Comparison of ENCODE assay signal across 10 cellular contexts in genomic region chr11:13883042-13883441, GRCh38.
A peak's percentile ranks its signal among the peaks of the same experiment; 100 is the strongest.
DNase-seq lines count a peak whose midpoint lies in the region; ATAC-seq lines count a peak whose summit lies in the region.
"Had no signal": no experiment of that assay in that cellular context is flagged by ENCODE, and none has a peak within 500 bp of the region (broad histone marks: within the 10 kb centered on the region; RNA-seq: fewer than 3 reads in every experiment).

No MANE protein-coding gene starts in this region.

- no peak overlapping the region for H3K27ac Mint-ChIP-seq in activated T-helper 17 cell treated with anti-CD3 and anti-CD28 coated beads, Interleukin-2, amount 50 U/mL, for 72 hours
- H3K27ac Mint-ChIP-seq: activated naive CD8-positive, alpha-beta T cell treated with anti-CD3 and anti-CD28 coated beads, Interleukin-2, amount 10 ng/mL, durations not matched to agents 7 days and 5 days had no signal

- H3K9me3 Mint-ChIP-seq in activated T-helper 17 cell treated with anti-CD3 and anti-CD28 coated beads, Interleukin-2, amount 50 U/mL, for 72 hours = peaks cover 4% of the 10 kb centered on the region

- no peaks in the 10 kb centered on the region for H3K27me3 Mint-ChIP-seq in activated T-helper 17 cell treated with anti-CD3 and anti-CD28 coated beads, Interleukin-2, amount 50 U/mL, for 72 hours
- H3K27me3 Mint-ChIP-seq: activated naive CD8-positive, alpha-beta T cell treated with anti-CD3 and anti-CD28 coated beads, Interleukin-2, amount 10 ng/mL, durations not matched to agents 7 days and 5 days had no signal

- no peaks in the 10 kb centered on the region for H3K36me3 Mint-ChIP-seq in activated T-helper 17 cell treated with anti-CD3 and anti-CD28 coated beads, Interleukin-2, amount 50 U/mL, for 72 hours (ENCODE audit: low read depth)

- H3K4me1 Mint-ChIP-seq in activated T-helper 17 cell treated with anti-CD3 and anti-CD28 coated beads, Interleukin-2, amount 50 U/mL, for 72 hours = peaks cover 11% of the 10 kb centered on the region

- DNase-seq in DMS153 (lab: John Stamatoyannopoulos, UW) (peak; percentile 66), anterior cingulate cortex (lab: John Stamatoyannopoulos, UW) (no peak), DMS114 treated with DMSO at 0.1 percent for 48 hours (lab: John Stamatoyannopoulos, UW; ENCODE audit: unreplicated experiment) (no peak)
- DNase-seq: activated naive CD8-positive, alpha-beta T cell treated with anti-CD3 and anti-CD28 coated beads, Interleukin-2, amount 10 ng/mL, durations not matched to agents 7 days and 5 days; C1 segment of cervical spinal cord had no signal

- H3K4me3 Mint-ChIP-seq in activated T-helper 17 cell treated with anti-CD3 and anti-CD28 coated beads, Interleukin-2, amount 50 U/mL, for 72 hours = no peak overlapping the region
- H3K4me3 Mint-ChIP-seq: activated naive CD8-positive, alpha-beta T cell treated with anti-CD3 and anti-CD28 coated beads, Interleukin-2, amount 10 ng/mL, durations not matched to agents 7 days and 5 days had no signal

- ATAC-seq in GM18907 (IDR thresholded peaks at IDR 0.05; ENCODE audit: unreplicated experiment) (peak; percentile 87), HG03175 (IDR thresholded peaks at IDR 0.05; ENCODE audit: unreplicated experiment) (peak; percentile 68), GM19452 (IDR thresholded peaks at IDR 0.05; ENCODE audit: unreplicated experiment) (no peak), HG02763 (IDR thresholded peaks at IDR 0.05; ENCODE audit: unreplicated experiment) (no peak)
- ATAC-seq in activated T-helper 17 cell treated with anti-CD3 and anti-CD28 coated beads, Interleukin-2, amount 50 U/mL, for 72 hours (replicated peaks) = peak; percentile 68

Comparison
In these comparisons a context has a peak if more than half of its experiments do, and no peak if none do; other contexts are left out.
1. ATAC-seq: peak in GM18907 (single experiment), HG03175 (single experiment) and activated T-helper 17 cell treated with anti-CD3 and anti-CD28 coated beads, Interleukin-2, amount 50 U/mL, for 72 hours (single experiment); none in GM19452 (single experiment) and HG02763 (single experiment).